Comparison of ENCODE assay signal across 9 cellular contexts in genomic region chr2:210475726-210476125, GRCh38. TPM values are rescaled to one million over a fixed set of nuclear protein-coding genes. Genes with fewer than 3 reads are reported as not detected.
DNase-seq lines count a peak whose midpoint lies in the region; ATAC-seq, FAIRE-seq and TF ChIP-seq lines count a peak whose summit lies in the region.
"Had no signal": no experiment of that assay in that cellular context is flagged by ENCODE, and none has a peak within 500 bp of the region (broad histone marks: within the 10 kb centered on the region; RNA-seq: fewer than 3 reads in every experiment).

No MANE protein-coding gene starts in this region.

- no TSS peak for BruUV-seq in GM12878 (replicated peaks; lab: Mats Ljungman, UMichigan)

- peak overlapping the region; percentile 84 for H3K4me2 ChIP-seq in A549
- peak overlapping the region; percentile 78 for H3K4me2 ChIP-seq in GM12878 (ENCODE audit: control insufficient read depth, insufficient read depth)

- H3K27me3 ChIP-seq in HUES48 (ENCODE audit: control insufficient read depth, insufficient read depth, low read length) (no peaks in the 10 kb centered on the region), GM12878 (replicated peaks in 1 of 2; ENCODE audit: control insufficient read depth in 2 of 2, insufficient read depth in 2 of 2, low read length in 1 of 2) (no peaks in the 10 kb centered on the region)

- no peaks in the 10 kb centered on the region for H4K20me1 ChIP-seq in GM12878 (ENCODE audit: control insufficient read depth, insufficient read depth)

- intact Hi-C loops in GM12878 (cut with micrococcal nuclease; ENCODE audit: unreplicated experiment), result loop anchor here (10.0 kb wide), 1 partner anchor 471 kb away; the partner anchor contains the start of gene RPE

- DNase-seq in A549 (ENCODE audit: low read depth in 1 of 2, low spot score in 1 of 2) (no peak), GM12878 (ENCODE audit: low read depth, low spot score) (no peak), mesothelial cell of epicardium (ENCODE audit: low spot score in 2 of 2, unreplicated experiment in 2 of 2) (no peak), glomerular visceral epithelial cell (ENCODE audit: extremely low spot score) (no peak), SKM-1 treated with dmso at 0.1 percent for 144 hours (lab: John Stamatoyannopoulos, UW; ENCODE audit: unreplicated experiment) (no peak), NCI-H1436 (lab: John Stamatoyannopoulos, UW) (no peak), NCI-H1048 (lab: John Stamatoyannopoulos, UW) (no peak)

- in situ Hi-C loops in GM12878 (cut with MboI), result no loop called here

- H3K27ac Mint-ChIP-seq in mesothelial cell of epicardium, result no peak overlapping the region

- peak overlapping the region; percentile 75 for H3K4me3 ChIP-seq in A549
- peak overlapping the region; percentile 94 for H3K4me3 ChIP-seq in HUES48 (ENCODE audit: low read depth, low read length)
- peak overlapping the region; percentile 90 for H3K4me3 ChIP-seq in GM12878

- ATAC-seq in A549 (no peak), GM12878 (peak; percentile 16)

- H3K9me3 ChIP-seq in A549 (no peaks in the 10 kb centered on the region), HUES48 (ENCODE audit: control insufficient read depth, insufficient read depth, low read length) (no peaks in the 10 kb centered on the region), GM12878 (replicated peaks; ENCODE audit: control insufficient read depth, insufficient read depth, low read length) (no peaks in the 10 kb centered on the region)

- H3K4me1 ChIP-seq in A549 (peaks cover 14% of the 10 kb centered on the region; the same call in 2 of the 3 replicates), HUES48 (ENCODE audit: control insufficient read depth, insufficient read depth, low read length) (peaks cover 18% of the 10 kb centered on the region), GM12878 (ENCODE audit: control insufficient read depth, insufficient read depth, low read length) (no peaks in the 10 kb centered on the region)

- TF ChIP-seq RAD21 in A549 (conservative IDR thresholded peaks at IDR 0.05 in 1 of 2, IDR thresholded peaks at IDR 0.05 in 1 of 2), result no peak
- TF ChIP-seq RAD21 in GM12878 (IDR thresholded peaks at IDR 0.05; ENCODE audit: insufficient read depth, low read depth, low read length), result no peak

- TF ChIP-seq EP300 in A549 (IDR thresholded peaks at IDR 0.05), result no peak
- TF ChIP-seq EP300 in GM12878 (IDR thresholded peaks at IDR 0.05; ENCODE audit: borderline replicate concordance in 1 of 2, control insufficient read depth in 1 of 2, low read depth in 2 of 2, low read length in 2 of 2), result no peak

- peaks cover 3% of the 10 kb centered on the region for H3K79me2 ChIP-seq in GM12878 (ENCODE audit: control insufficient read depth, insufficient read depth, low read length)

- peaks cover 17% of the 10 kb centered on the region for H3K4me1 Mint-ChIP-seq in mesothelial cell of epicardium

- H3K36me3 Mint-ChIP-seq in mesothelial cell of epicardium, result peaks cover 21% of the 10 kb centered on the region

- whole genome bisulfite sequencing in A549 (ENCODE audit: missing lambda C conversion rate), result 44% methylated on average over 6 of the region's 6 CpGs
- 36% methylated on average over 6 of the region's 6 CpGs for WGBS in GM12878 (ENCODE audit: insufficient coverage, insufficient replicate concordance, low lambda C conversion rate, missing lambda C conversion rate)

- POLR2A ChIA-PET in A549 (lab: Yijun Ruan, JAX), result no interaction called here
- POLR2A ChIA-PET in GM12878 (lab: Charles Lee), result interaction anchor here (0.5 to 4.4 kb wide), 4 partner anchors 14 to 703 kb away, joined by 3 to 34 read pairs (median 5); no protein-coding TSS in a partner anchor

- peak overlapping the region; percentile 55 for H3K4me3 Mint-ChIP-seq in mesothelial cell of epicardium

- SMC1A ChIA-PET in GM12878 (lab: Charles Lee; ENCODE audit: uncharacterized antibody, unreplicated experiment), result interaction anchor here (1.0 to 3.1 kb wide), 4 partner anchors 10 to 34 kb away, joined by 3 to 30 read pairs (median 4); no protein-coding TSS in a partner anchor

- H3K9ac ChIP-seq in HUES48 (ENCODE audit: low read depth, low read length), result peak overlapping the region; percentile 83; the same call in 1 of the 2 replicates
- peak overlapping the region; percentile 88 for H3K9ac ChIP-seq in GM12878 (ENCODE audit: control insufficient read depth, insufficient read depth, low read length)

- H3K27ac ChIP-seq in A549 (peak overlapping the region; percentile 84 to 94), HUES48 (ENCODE audit: low read depth, low read length) (no peak overlapping the region), GM12878 (ENCODE audit: control insufficient read depth, insufficient read depth) (peak overlapping the region; percentile 80; the same call in 1 of the 2 replicates)
- H3K27ac ChIP-seq: epithelial cell of prostate had no signal

- CTCF ChIA-PET in A549 (lab: Yijun Ruan, JAX) (no interaction called here), GM12878 (lab: Yijun Ruan, JAX) (interaction anchor here (1.2 to 1.4 kb wide), 2 partner anchors 14 to 29 kb away, joined by 4 to 5 read pairs; no protein-coding TSS in a partner anchor)

- peak overlapping the region; percentile 71 for H2AFZ ChIP-seq in GM12878 (ENCODE audit: control insufficient read depth, low read depth, low read length)

- H3K27me3 Mint-ChIP-seq in mesothelial cell of epicardium (ENCODE audit: low read depth), result no peaks in the 10 kb centered on the region

- RAD21 ChIA-PET in GM12878 (lab: Charles Lee; ENCODE audit: unreplicated experiment), result interaction anchor here (0.7 to 1.4 kb wide), 3 partner anchors 14 to 32 kb away, joined by 3 to 10 read pairs (median 4); no protein-coding TSS in a partner anchor

- no peak for TF ChIP-seq POLR2A in A549 (IDR thresholded peaks at IDR 0.05; ENCODE audit: low read length)
- no peak for TF ChIP-seq POLR2A in GM12878 (IDR thresholded peaks at IDR 0.05; ENCODE audit: low read depth, low read length)

- FAIRE-seq in A549 (lab: Jason Lieb, UNC), result no peak
- no peak for FAIRE-seq in GM12878 (lab: Jason Lieb, UNC)

- TF ChIP-seq CTCF in A549 (IDR thresholded peaks at IDR 0.05) (no peak), GM12878 (IDR thresholded peaks at IDR 0.05 in 2 of 3, conservative IDR thresholded peaks at IDR 0.05 in 1 of 3; ENCODE audit: control insufficient read depth in 2 of 3, extremely low read depth in 1 of 3, insufficient read depth in 1 of 3, low read depth in 3 of 3, low read length in 3 of 3) (no peak), mesothelial cell of epicardium (IDR thresholded peaks at IDR 0.05; ENCODE audit: unreplicated experiment) (no peak)

- H3K9me3 Mint-ChIP-seq in mesothelial cell of epicardium, result no peaks in the 10 kb centered on the region

- H3K36me3 ChIP-seq in HUES48 (ENCODE audit: control insufficient read depth, insufficient read depth, low read length), result peaks cover 14% of the 10 kb centered on the region
- H3K36me3 ChIP-seq in GM12878 (ENCODE audit: control insufficient read depth in 2 of 2, insufficient read depth in 2 of 2, low read length in 1 of 2), result peaks cover 0 to 8% of the 10 kb centered on the region in 2 experiments; a peak in 2 of 4 replicates

TF ChIP-seq in A549, 52 proteins besides CTCF, POLR2A, EP300 and RAD21:
- TF ChIP-seq EHF (CRISPR knock-in tag; IDR thresholded peaks at IDR 0.05) (no peak), RCOR1 (IDR thresholded peaks at IDR 0.05; ENCODE audit: low read depth, low read length) (no peak)
TF ChIP-seq in A549: peak in this region for 0.

TF ChIP-seq in GM12878, 131 proteins besides CTCF, POLR2A, EP300 and RAD21 (continues in another document):
- no peak for TF ChIP-seq NR2C2 (IDR thresholded peaks at IDR 0.05; ENCODE audit: borderline replicate concordance, control insufficient read depth, insufficient read length, low read depth)
- TF ChIP-seq IKZF1 (conservative IDR thresholded peaks at IDR 0.05), result no peak

RNA-seq across cellular contexts. Expression of gene LANCL1, which starts 0.8 kb away (rescaled TPM):
- polyA plus RNA-seq in A549 (2011; rRNA removed) (83.7 and 90.4 TPM in 2 replicates), A549 (2017; fragmentation: RNase III; extraction: RNeasy Plus Mini Kit Qiagen cat#74134 plus additional on column Dnase treatment) (26.7 to 30.1 TPM (median 28.1 TPM) in 3 replicates), GM12878 (2011; rRNA removed) (79.1 and 90.1 TPM in 2 replicates), GM12878 (2014; fragmentation: Illumina TruSeq; extraction: Trizol) (33.6 and 38.3 TPM in 2 replicates), GM12878 (2014; fragmentation: Nextera tagmentation; extraction: Ambion mirVana) (10 to 100 TPM; 13.6 to 18.4 TPM), GM12878 (2014; rRNA removed) (21.2 and 22.9 TPM in 2 replicates), GM12878 (2016; fragmentation: Nextera tagmentation; extraction: Ambion mirVana) (10 to 100 TPM; 31.7 to 33.6 TPM)
- 20.6 and 25.8 TPM in 2 replicates for polyA plus RNA-seq in A549 (2012; cell fraction: cytosol; rRNA removed)
- polyA plus RNA-seq in A549 (2012; cell fraction: nucleus; rRNA removed), result 14.7 and 20.1 TPM in 2 replicates
- polyA minus RNA-seq in A549 (2011; rRNA and poly(A)+ RNA removed), result 86.8 and 113 TPM in 2 replicates
- total RNA-seq in GM12878 (2013; cell fraction: nucleolus; rRNA removed), result 27.5 and 30.4 TPM in 2 replicates
- total RNA-seq in GM12878 (2014; rRNA removed) (16.1 and 21.0 TPM in 2 replicates), GM12878 (2014; rRNA removed; fragmentation: Illumina TruSeq; extraction: Trizol) (22.9 and 26.1 TPM in 2 replicates), GM12878 (2021) (30.9 and 33.4 TPM in 2 replicates), mesothelial cell of epicardium (65.7 to 67.4 TPM (median 65.9 TPM) in 3 replicates)
- polyA plus RNA-seq in GM12878 (2011; ENCODE audit: low read depth), result 13.7 TPM
- 48.3 and 62.4 TPM in 2 replicates for polyA plus RNA-seq in GM12878 (2011; cell fraction: cytosol; rRNA removed)
- 38.0 and 44.0 TPM in 2 replicates for polyA plus RNA-seq in GM12878 (2011; cell fraction: nucleus; rRNA removed)
- 12.9 and 15.7 TPM in 2 replicates for polyA plus RNA-seq in GM12878 (2012)
- polyA minus RNA-seq in GM12878 (2011; rRNA and poly(A)+ RNA removed), result 72.9 and 78.3 TPM in 2 replicates
- 28.5 and 28.8 TPM in 2 replicates for polyA minus RNA-seq in GM12878 (2011; cell fraction: cytosol; rRNA and poly(A)+ RNA removed)
- 16.7 and 17.3 TPM in 2 replicates for polyA minus RNA-seq in GM12878 (2011; cell fraction: nucleus; rRNA and poly(A)+ RNA removed)
